In the genomic region with DNA sequence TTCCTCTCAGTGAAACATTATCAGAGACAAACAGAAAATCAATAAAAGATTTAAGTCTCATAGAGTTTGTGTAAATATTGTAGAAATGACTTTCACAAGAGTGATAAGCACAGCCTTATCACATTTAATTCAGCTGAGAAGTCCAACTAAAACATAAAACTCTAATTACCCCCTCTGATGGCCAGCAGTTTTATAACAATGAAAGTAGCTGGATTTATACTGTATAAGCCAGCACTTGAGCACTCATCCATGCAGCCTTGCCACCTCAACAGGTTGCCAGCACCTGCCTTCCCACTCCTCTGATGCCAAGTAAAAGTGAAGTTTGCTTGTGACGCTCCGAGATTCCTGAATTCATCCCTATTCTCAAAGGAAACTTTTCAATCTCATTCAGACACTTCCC, we compare ENCODE assay signal across 17 cellular contexts.
DNase-seq lines count a peak whose midpoint lies in the region; ATAC-seq and TF ChIP-seq lines count a peak whose summit lies in the region.
"Had no signal": no experiment of that assay in that cellular context is flagged by ENCODE, and none has a peak within 500 bp of the region (broad histone marks: within the 10 kb centered on the region; RNA-seq: fewer than 3 reads in every experiment).

No MANE protein-coding gene starts in this region.

- no peaks in the 10 kb centered on the region for H3K79me2 ChIP-seq in hepatocyte

- H3K27ac ChIP-seq in hepatocyte (peak overlapping the region; percentile 7), WERI-Rb-1 (no peak overlapping the region)

- H3K9me3 ChIP-seq in hepatocyte (ENCODE audit: low read depth) (peaks cover 4% of the 10 kb centered on the region), WERI-Rb-1 (ENCODE audit: severe bottlenecking) (no peaks in the 10 kb centered on the region)
- H3K9me3 ChIP-seq: BE2C had no signal

- peaks cover 23% of the 10 kb centered on the region for H3K4me1 ChIP-seq in hepatocyte (ENCODE audit: insufficient read depth)

- no peaks in the 10 kb centered on the region for H3K9me2 ChIP-seq in hepatocyte (replicated peaks; ENCODE audit: insufficient read depth)

- TF ChIP-seq CTCF in LNCaP clone FGC (IDR thresholded peaks at IDR 0.05; ENCODE audit: control insufficient read depth, extremely low read depth, insufficient read depth) (0 out of 2 replicates have a peak, but pooled peaks have one; percentile 13), hepatocyte (IDR thresholded peaks at IDR 0.05; ENCODE audit: poor library complexity) (no peak), WERI-Rb-1 (IDR thresholded peaks at IDR 0.05; ENCODE audit: low read depth, low read length) (no peak)

- H3K4me3 ChIP-seq in LNCaP clone FGC (ENCODE audit: low read depth, low read length) (no peak overlapping the region), hepatocyte (no peak overlapping the region), WERI-Rb-1 (ENCODE audit: low read depth, low read length) (no peak overlapping the region)

- DNase-seq in DMS153 (lab: John Stamatoyannopoulos, UW) (peak; percentile 25), LNCaP clone FGC (ENCODE audit: low read depth) (no peak), RKO (ENCODE audit: low spot score) (peak; percentile 5), hepatocyte (ENCODE audit: low spot score) (no peak), WERI-Rb-1 (no peak), CD1c-positive myeloid dendritic cell (ENCODE audit: extremely low spot score) (no peak)
- no peak for DNase-seq in activated T-cell treated with anti-CD3 and anti-CD28 coated beads, Interleukin-2, amount 50 U/mL, for 48 hours
- DNase-seq: activated CD8-positive, alpha-beta T cell treated with anti-CD3 and anti-CD28 coated beads for 36 hours; activated gamma-delta T cell treated with Interleukin-2 at 50 U/mL for 16 hours; BE2C; central memory CD4-positive, alpha-beta T cell; Karpas-422; stimulated activated CD4-positive, alpha-beta T cell treated with anti-CD3 and anti-CD28 coated beads, Interleukin-4, amount 100 ng/mL, for 1 hour; stimulated activated naive CD4-positive, alpha-beta T cell; T-helper 2 cell had no signal

- H4K20me1 ChIP-seq in hepatocyte (ENCODE audit: insufficient read depth, poor library complexity, severe bottlenecking), result no peaks in the 10 kb centered on the region

- H3K27me3 ChIP-seq in hepatocyte, result no peaks in the 10 kb centered on the region
- H3K27me3 ChIP-seq in WERI-Rb-1 (ENCODE audit: insufficient read depth, low read depth, severe bottlenecking), result no peaks in the 10 kb centered on the region
- H3K27me3 ChIP-seq: BE2C had no signal

- peak overlapping the region; percentile 0 for H3K4me2 ChIP-seq in hepatocyte

- no peaks in the 10 kb centered on the region for H3K36me3 ChIP-seq in hepatocyte (replicated peaks; ENCODE audit: insufficient read depth, low read depth)
- H3K36me3 ChIP-seq in WERI-Rb-1, result no peaks in the 10 kb centered on the region
- H3K36me3 ChIP-seq: BE2C had no signal

- ATAC-seq in HG02970 (IDR thresholded peaks at IDR 0.05; ENCODE audit: low FRiP score, unreplicated experiment), result no peak
- ATAC-seq: activated CD8-positive, alpha-beta T cell treated with anti-CD3 and anti-CD28 coated beads for 36 hours; esophagus mucosa had no signal

- H2AFZ ChIP-seq in hepatocyte, result no peak overlapping the region

- 71% methylated on average over 2 of the region's 2 CpGs for WGBS in hepatocyte (ENCODE audit: low lambda C conversion rate, missing lambda C conversion rate)

Comparison
In these comparisons a context has a peak if more than half of its experiments do, and no peak if none do; other contexts are left out.
1. DNase-seq: peak in DMS153 (single experiment) and RKO (single experiment); none in LNCaP clone FGC (single experiment), hepatocyte (single experiment), WERI-Rb-1 (single experiment), CD1c-positive myeloid dendritic cell (single experiment) and activated T-cell treated with anti-CD3 and anti-CD28 coated beads, Interleukin-2, amount 50 U/mL, for 48 hours (0 of 2).